11 cellular contexts compared by ENCODE assay signal in genomic region chr16:7216719-7217118, GRCh38.
"Had no signal": no experiment of that assay in that cellular context is flagged by ENCODE, and none has a peak within 500 bp of the region (broad histone marks: within the 10 kb centered on the region; RNA-seq: fewer than 3 reads in every experiment).

No MANE protein-coding gene starts in this region.

- DNase-seq: GM23248, GOT3, H7, H9, HCEC 1CT, HFFc6 had no signal

- H3K4me3 ChIP-seq: GM23248, GM23338, HAP-1 had no signal

- H3K4me2 ChIP-seq: GM23338 had no signal

- H3K9me3 ChIP-seq: HAP-1 had no signal

- ATAC-seq: GM23338, HCT116 had no signal

- H3K27ac ChIP-seq: GM23248 had no signal

- FAIRE-seq: H1, H54 had no signal

- H3K4me1 ChIP-seq: HAP-1 had no signal

- H2AFZ ChIP-seq: GM23248, GM23338 had no signal

- H3K36me3 ChIP-seq: HAP-1 had no signal

- H3K9ac ChIP-seq: GM23248 had no signal
